8 cellular contexts compared by ENCODE assay signal in genomic region chr12:131454418-131455217, GRCh38.
DNase-seq lines count a peak whose midpoint lies in the region; ATAC-seq and TF ChIP-seq lines count a peak whose summit lies in the region.

No MANE protein-coding gene starts in this region.

- intact Hi-C loops in left colon (cut with DNase I, micrococcal nuclease) = no loop called here

- peaks cover 0 to 1% of the 10 kb centered on the region in 2 donors for H3K9me3 Mint-ChIP-seq in stimulated activated naive B cell treated with anti-CD40 and anti-IgM and Interleukin-4, amounts not matched to agents 10 μg/mL and 1 μg/mL and 100 μg/mL, for 72 hours

- H3K4me3 Mint-ChIP-seq in stimulated activated naive B cell treated with anti-CD40 and anti-IgM and Interleukin-4, amounts not matched to agents 10 μg/mL and 1 μg/mL and 100 μg/mL, for 72 hours = no peak overlapping the region

- H3K4me1 ChIP-seq in BE2C = no peaks in the 10 kb centered on the region

- no peaks in the 10 kb centered on the region for H3K36me3 Mint-ChIP-seq in stimulated activated naive B cell treated with anti-CD40 and anti-IgM and Interleukin-4, amounts not matched to agents 10 μg/mL and 1 μg/mL and 100 μg/mL, for 72 hours

- TF ChIP-seq CTCF in BE2C (IDR thresholded peaks at IDR 0.05; ENCODE audit: low read depth, low read length) = peak; percentile 75

- H3K27ac Mint-ChIP-seq in stimulated activated naive B cell treated with anti-CD40 and anti-IgM and Interleukin-4, amounts not matched to agents 10 μg/mL and 1 μg/mL and 100 μg/mL, for 72 hours = no peak overlapping the region

- ATAC-seq in GM18508 (IDR thresholded peaks at IDR 0.05; ENCODE audit: insufficient read depth, unreplicated experiment) (peak; percentile 82), HG02870 (IDR thresholded peaks at IDR 0.05; ENCODE audit: unreplicated experiment) (peak; percentile 95), left colon (peak; percentile 65), GM18517 (IDR thresholded peaks at IDR 0.05; ENCODE audit: unreplicated experiment) (no peak)
- peak; percentile 95 to 99 for ATAC-seq in stimulated activated naive B cell treated with anti-CD40 and anti-IgM and Interleukin-4, amounts not matched to agents 10 μg/mL and 1 μg/mL and 100 μg/mL, for 72 hours (replicated peaks)

- H3K36me3 ChIP-seq in BE2C = no peaks in the 10 kb centered on the region

- H3K9me3 ChIP-seq in BE2C = no peaks in the 10 kb centered on the region

- peaks cover 41 to 48% of the 10 kb centered on the region in 2 donors for H3K27me3 Mint-ChIP-seq in stimulated activated naive B cell treated with anti-CD40 and anti-IgM and Interleukin-4, amounts not matched to agents 10 μg/mL and 1 μg/mL and 100 μg/mL, for 72 hours

- H3K4me3 ChIP-seq in BE2C (ENCODE audit: low read depth, low read length) = no peak overlapping the region

- H3K27me3 ChIP-seq in BE2C = no peaks in the 10 kb centered on the region

- no peaks in the 10 kb centered on the region for H3K4me1 Mint-ChIP-seq in stimulated activated naive B cell treated with anti-CD40 and anti-IgM and Interleukin-4, amounts not matched to agents 10 μg/mL and 1 μg/mL and 100 μg/mL, for 72 hours

- DNase-seq in BE2C (peak; percentile 83), NCI-H2171 treated with DMSO at 0.1 percent for 48 hours (lab: John Stamatoyannopoulos, UW) (peak; percentile 56), left colon (peak in 1 of 2 donors; percentile 25)
- DNase-seq in activated naive CD4-positive, alpha-beta T cell treated with Interleukin-2 at 50 U/mL for 16 hours = peak; percentile 20
- peak; percentile 39 for DNase-seq in stimulated activated naive B cell treated with anti-CD40 and anti-IgM and Interleukin-4, amounts not matched to agents 10 μg/mL and 1 μg/mL and 100 μg/mL, for 72 hours
